ENCODE assay signal across 9 cellular contexts in the genomic region with DNA sequence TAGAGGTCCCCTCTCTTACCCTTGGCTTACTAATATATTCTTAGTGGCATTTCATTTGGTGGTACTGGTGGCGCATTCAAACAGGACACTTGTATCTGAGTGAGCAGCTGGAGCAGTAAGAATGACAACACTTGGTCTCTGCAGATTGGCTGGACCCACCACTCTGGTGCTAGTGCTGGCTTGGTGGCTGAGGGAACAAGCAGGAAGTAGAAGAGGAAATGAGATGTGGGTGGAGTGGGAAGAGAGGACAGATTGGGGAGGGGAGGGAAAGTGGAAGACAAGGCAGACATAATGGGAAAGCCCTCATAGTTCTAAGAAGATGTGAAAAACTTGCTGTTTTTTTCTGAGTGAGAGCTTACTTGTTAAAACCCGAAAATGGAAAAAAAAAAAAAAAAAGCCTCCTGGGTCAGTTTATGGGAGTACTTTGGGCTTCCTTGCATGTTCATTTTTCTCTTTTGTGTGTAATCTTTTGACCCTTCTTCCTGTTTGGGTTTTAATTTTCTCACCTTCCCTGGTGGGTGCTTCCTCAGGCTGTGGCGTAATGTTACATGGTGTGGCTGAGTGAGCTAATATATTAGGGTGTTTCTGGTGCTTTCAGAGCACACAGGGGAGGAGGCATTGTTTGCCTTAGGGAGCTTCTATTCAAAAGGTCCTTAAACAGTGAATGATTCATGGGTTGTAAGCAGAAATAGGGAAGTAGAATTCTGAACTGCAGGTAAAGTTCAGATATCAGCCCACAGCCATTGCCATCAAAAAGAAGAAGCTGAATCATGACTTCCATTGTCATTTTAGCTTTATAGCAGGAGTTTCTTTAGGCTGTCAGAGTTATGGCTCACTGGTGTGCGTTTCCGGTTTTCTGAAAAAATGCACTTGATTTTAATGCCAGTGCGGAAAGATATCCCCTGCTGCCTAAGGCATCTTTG. TPM values are rescaled to one million over a fixed set of nuclear protein-coding genes. Genes with fewer than 3 reads are reported as not detected.
DNase-seq lines count a peak whose midpoint lies in the region; ATAC-seq and TF ChIP-seq lines count a peak whose summit lies in the region.
"Had no signal": no experiment of that assay in that cellular context is flagged by ENCODE, and none has a peak within 500 bp of the region (broad histone marks: within the 10 kb centered on the region; RNA-seq: fewer than 3 reads in every experiment).

No MANE protein-coding gene starts in this region.

- intact Hi-C loops in right cardiac atrium (cut with DNase I) = loop anchor here in 1 of 4 donors (5.0 kb wide), 1 partner anchor 52 kb away; a partner anchor contains a TSS

- peak; percentile 75 for ATAC-seq in GM23338
- peak; percentile 90 to 97 for ATAC-seq in right cardiac atrium

- H3K27me3 Mint-ChIP-seq in GM23338 (ENCODE audit: insufficient read depth, low read depth, poor library complexity) = peaks cover 2% of the 10 kb centered on the region

- peaks cover 43% of the 10 kb centered on the region for H3K79me2 ChIP-seq in GM23338 (replicated peaks; ENCODE audit: insufficient read depth)

- H3F3A ChIP-seq in GM23338 (replicated peaks; ENCODE audit: low read depth) = no peaks in the 10 kb centered on the region

- H3K36me3 ChIP-seq in GM23338 (ENCODE audit: insufficient read depth) = no peaks in the 10 kb centered on the region
- no peaks in the 10 kb centered on the region for H3K36me3 ChIP-seq in MG63

- H3K9me3 ChIP-seq in right cardiac atrium (ENCODE audit: control insufficient read depth, low read length) = no peaks in the 10 kb centered on the region
- H3K9me3 ChIP-seq in MG63 = no peaks in the 10 kb centered on the region

- H3K36me3 Mint-ChIP-seq in GM23338 (ENCODE audit: low read depth) = peaks cover 3% of the 10 kb centered on the region; the same call in 2 of the 3 replicates

- H3K4me1 ChIP-seq in GM23338 (ENCODE audit: insufficient read depth) (peaks cover 21% of the 10 kb centered on the region), right cardiac atrium (ENCODE audit: control insufficient read depth, insufficient read depth, low read length) (peaks cover 2% of the 10 kb centered on the region)

- no peak overlapping the region for H3K4me3 Mint-ChIP-seq in GM23338
- H3K4me3 Mint-ChIP-seq: nephron had no signal

- H3K27ac ChIP-seq in GM23338 (ENCODE audit: low read depth) = no peak overlapping the region
- no peak overlapping the region for H3K27ac ChIP-seq in right cardiac atrium (ENCODE audit: low read length)

- H4K20me1 ChIP-seq in GM23338 (replicated peaks; ENCODE audit: insufficient read depth) = no peaks in the 10 kb centered on the region; the same call in 1 of the 2 replicates

- H3K4me1 Mint-ChIP-seq in GM23338 = peaks cover 42% of the 10 kb centered on the region

- WGBS in right cardiac atrium = 62% methylated on average over 6 of the region's 6 CpGs

- no peak overlapping the region for H3K27ac Mint-ChIP-seq in GM23338

- H3K27me3 ChIP-seq in GM23338 (ENCODE audit: insufficient read depth) (no peaks in the 10 kb centered on the region), right cardiac atrium (ENCODE audit: control insufficient read depth, insufficient read depth) (no peaks in the 10 kb centered on the region), MG63 (no peaks in the 10 kb centered on the region)

- H2AFZ ChIP-seq in GM23338 = no peak overlapping the region

- H3K9me3 Mint-ChIP-seq in GM23338 = no peaks in the 10 kb centered on the region
- H3K9me3 Mint-ChIP-seq: nephron had no signal

- TF ChIP-seq CTCF in GM23338 (conservative IDR thresholded peaks at IDR 0.05; ENCODE audit: low read depth in 2 of 2) = no peak

- peak; percentile 19 for DNase-seq in NCI-H1092 treated with DMSO at 0.1 percent for 48 hours (lab: John Stamatoyannopoulos, UW)
- DNase-seq in NCI-H1092 (lab: John Stamatoyannopoulos, UW) = no peak
- DNase-seq in GM23338 (ENCODE audit: low spot score) = no peak
- DNase-seq in KG1 (lab: John Stamatoyannopoulos, UW) = peak; percentile 70
- peak; percentile 11 for DNase-seq in activated CD8-positive, alpha-beta memory T cell treated with anti-CD3 and anti-CD28 coated beads, Interleukin-2, amount 50 U/mL, for 1 hour (ENCODE audit: extremely low read depth)
- DNase-seq in right cardiac atrium = peak; percentile 34 to 68 (median 56)
- peak; percentile 7 to 18 for DNase-seq in stimulated activated CD8-positive, alpha-beta memory T cell treated with anti-CD3 and anti-CD28 coated beads, Interleukin-2, amount 100 ng/mL, for 48 hours (ENCODE audit: low read depth in 2 of 2)
- DNase-seq in MG63 = no peak

- H3K4me2 ChIP-seq in GM23338 = 0 out of 2 replicates have a peak overlapping the region, but pooled peaks have one; percentile 5

- no peaks in the 10 kb centered on the region for H3K9me2 ChIP-seq in GM23338 (ENCODE audit: insufficient read depth)

- H3K4me3 ChIP-seq in GM23338 (no peak overlapping the region), right cardiac atrium (ENCODE audit: low read length) (no peak overlapping the region), MG63 (no peak overlapping the region)

TF ChIP-seq in GM23338, 12 proteins besides CTCF, POLR2A, EP300 and RAD21 (continues in another document):
- TF ChIP-seq CREB1 (CRISPR knock-in tag; IDR thresholded peaks at IDR 0.05; ENCODE audit: low read depth) (no peak), STAT1 (IDR thresholded peaks at IDR 0.05; ENCODE audit: unreplicated experiment) (no peak), EZH2 (IDR thresholded peaks at IDR 0.05; ENCODE audit: low read depth, unreplicated experiment) (no peak), ZNF331 (CRISPR knock-in tag; IDR thresholded peaks at IDR 0.05; ENCODE audit: low read depth) (no peak), JUNB (IDR thresholded peaks at IDR 0.05; ENCODE audit: unreplicated experiment) (no peak), NANOG (IDR thresholded peaks at IDR 0.05; ENCODE audit: borderline replicate concordance) (no peak)
- TF ChIP-seq, protein P1, sequence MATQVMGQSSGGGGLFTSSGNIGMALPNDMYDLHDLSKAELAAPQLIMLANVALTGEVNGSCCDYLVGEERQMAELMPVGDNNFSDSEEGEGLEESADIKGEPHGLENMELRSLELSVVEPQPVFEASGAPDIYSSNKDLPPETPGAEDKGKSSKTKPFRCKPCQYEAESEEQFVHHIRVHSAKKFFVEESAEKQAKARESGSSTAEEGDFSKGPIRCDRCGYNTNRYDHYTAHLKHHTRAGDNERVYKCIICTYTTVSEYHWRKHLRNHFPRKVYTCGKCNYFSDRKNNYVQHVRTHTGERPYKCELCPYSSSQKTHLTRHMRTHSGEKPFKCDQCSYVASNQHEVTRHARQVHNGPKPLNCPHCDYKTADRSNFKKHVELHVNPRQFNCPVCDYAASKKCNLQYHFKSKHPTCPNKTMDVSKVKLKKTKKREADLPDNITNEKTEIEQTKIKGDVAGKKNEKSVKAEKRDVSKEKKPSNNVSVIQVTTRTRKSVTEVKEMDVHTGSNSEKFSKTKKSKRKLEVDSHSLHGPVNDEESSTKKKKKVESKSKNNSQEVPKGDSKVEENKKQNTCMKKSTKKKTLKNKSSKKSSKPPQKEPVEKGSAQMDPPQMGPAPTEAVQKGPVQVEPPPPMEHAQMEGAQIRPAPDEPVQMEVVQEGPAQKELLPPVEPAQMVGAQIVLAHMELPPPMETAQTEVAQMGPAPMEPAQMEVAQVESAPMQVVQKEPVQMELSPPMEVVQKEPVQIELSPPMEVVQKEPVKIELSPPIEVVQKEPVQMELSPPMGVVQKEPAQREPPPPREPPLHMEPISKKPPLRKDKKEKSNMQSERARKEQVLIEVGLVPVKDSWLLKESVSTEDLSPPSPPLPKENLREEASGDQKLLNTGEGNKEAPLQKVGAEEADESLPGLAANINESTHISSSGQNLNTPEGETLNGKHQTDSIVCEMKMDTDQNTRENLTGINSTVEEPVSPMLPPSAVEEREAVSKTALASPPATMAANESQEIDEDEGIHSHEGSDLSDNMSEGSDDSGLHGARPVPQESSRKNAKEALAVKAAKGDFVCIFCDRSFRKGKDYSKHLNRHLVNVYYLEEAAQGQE (IDR thresholded peaks at IDR 0.05; ENCODE audit: unreplicated experiment) = no peak
- TF ChIP-seq, protein P2, sequence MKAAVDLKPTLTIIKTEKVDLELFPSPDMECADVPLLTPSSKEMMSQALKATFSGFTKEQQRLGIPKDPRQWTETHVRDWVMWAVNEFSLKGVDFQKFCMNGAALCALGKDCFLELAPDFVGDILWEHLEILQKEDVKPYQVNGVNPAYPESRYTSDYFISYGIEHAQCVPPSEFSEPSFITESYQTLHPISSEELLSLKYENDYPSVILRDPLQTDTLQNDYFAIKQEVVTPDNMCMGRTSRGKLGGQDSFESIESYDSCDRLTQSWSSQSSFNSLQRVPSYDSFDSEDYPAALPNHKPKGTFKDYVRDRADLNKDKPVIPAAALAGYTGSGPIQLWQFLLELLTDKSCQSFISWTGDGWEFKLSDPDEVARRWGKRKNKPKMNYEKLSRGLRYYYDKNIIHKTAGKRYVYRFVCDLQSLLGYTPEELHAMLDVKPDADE (IDR thresholded peaks at IDR 0.05) = no peak

RNA-seq across cellular contexts. Expression of a gene that starts 52.3 kb away (rescaled TPM):
- 43.9 and 45.8 TPM in 2 replicates for total RNA-seq in GM23338 (2014; rRNA removed; shearing (Covaris generic))
- polyA plus RNA-seq in GM23338 (2016; fragmentation: Nextera tagmentation; extraction: Ambion mirVana) (69.5 and 72.9 TPM in 2 replicates), right cardiac atrium (5.9 TPM)
- 10 to 100 TPM; 16.3 to 20.1 (median 18.7) TPM for total RNA-seq in right cardiac atrium
- total RNA-seq in MG63 (2014; rRNA removed; shearing (Covaris generic); ENCODE audit: low replicate concordance) = 9.6 and 11.4 TPM in 2 replicates

Comparison
In these comparisons a context has a peak if more than half of its experiments do, and no peak if none do; other contexts are left out.
1. DNase-seq: peak in NCI-H1092 treated with DMSO at 0.1 percent for 48 hours (single experiment), KG1 (single experiment), activated CD8-positive, alpha-beta memory T cell treated with anti-CD3 and anti-CD28 coated beads, Interleukin-2, amount 50 U/mL, for 1 hour (single experiment), right cardiac atrium (3 of 3) and stimulated activated CD8-positive, alpha-beta memory T cell treated with anti-CD3 and anti-CD28 coated beads, Interleukin-2, amount 100 ng/mL, for 48 hours (2 of 2); none in NCI-H1092 (single experiment), GM23338 (single experiment) and MG63 (single experiment).